ENCODE assay signal across 8 cellular contexts in the genomic region with DNA sequence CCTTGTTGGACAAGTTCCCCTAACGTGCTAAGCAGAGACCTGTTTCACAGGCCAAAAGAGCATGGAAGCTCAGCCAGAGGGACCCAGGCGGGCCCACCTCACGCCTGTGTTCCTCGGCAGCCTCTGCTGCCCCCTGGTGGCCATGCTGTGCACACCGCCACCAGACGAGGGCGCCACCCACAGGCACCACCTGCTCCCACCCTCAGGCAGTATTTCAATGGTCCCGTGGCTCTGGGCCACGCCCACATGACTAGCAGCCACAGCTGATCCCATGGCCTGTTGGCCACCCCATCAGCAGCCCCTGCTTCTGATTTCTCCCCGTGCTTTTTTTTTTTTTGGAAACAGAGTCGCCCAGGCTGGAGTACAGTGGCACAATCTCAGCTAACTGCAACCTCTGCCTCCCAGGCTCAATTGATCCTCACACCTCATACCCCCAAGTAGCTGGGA. TPM values are rescaled to one million over a fixed set of nuclear protein-coding genes. Genes with fewer than 3 reads are reported as not detected.
DNase-seq lines count a peak whose midpoint lies in the region; ATAC-seq lines count a peak whose summit lies in the region.

No MANE protein-coding gene starts in this region.

- H3K4me3 ChIP-seq in effector memory CD4-positive, alpha-beta T cell (ENCODE audit: insufficient read depth, low read depth, low read length, poor library complexity, severe bottlenecking), result no peak overlapping the region

- no peaks in the 10 kb centered on the region for H3K4me1 ChIP-seq in effector memory CD4-positive, alpha-beta T cell (ENCODE audit: control insufficient read depth, insufficient read depth, low read length, poor library complexity, severe bottlenecking)

- H3K27me3 ChIP-seq in effector memory CD4-positive, alpha-beta T cell (replicated peaks; ENCODE audit: control insufficient read depth, insufficient read depth, low read length, poor library complexity, severe bottlenecking), result no peaks in the 10 kb centered on the region

- no peak overlapping the region for H3K27ac ChIP-seq in effector memory CD4-positive, alpha-beta T cell (ENCODE audit: insufficient read depth, low read length, poor library complexity, severe bottlenecking)

- H3K36me3 ChIP-seq in effector memory CD4-positive, alpha-beta T cell (ENCODE audit: control insufficient read depth, insufficient read depth, low read length), result no peaks in the 10 kb centered on the region

- ATAC-seq in GM18868 (IDR thresholded peaks at IDR 0.05; ENCODE audit: unreplicated experiment), result peak; percentile 72

- DNase-seq in AG20443 (ENCODE audit: low spot score) (peak; percentile 98), HK-2 (ENCODE audit: unreplicated experiment) (peak; percentile 80), NOMO-1 (lab: John Stamatoyannopoulos, UW; ENCODE audit: unreplicated experiment in 2 of 2) (peak; percentile 87 to 92), mesenteric fat pad (ENCODE audit: low spot score) (peak; percentile 96)
- DNase-seq in activated CD8-positive, alpha-beta memory T cell treated with anti-CD3 and anti-CD28 coated beads for 4 hours (ENCODE audit: low read depth in 2 of 2), result peak; percentile 76 to 77
- peak; percentile 79 to 83 (median 82) for DNase-seq in effector memory CD4-positive, alpha-beta T cell
- peak; percentile 75 to 78 for DNase-seq in stimulated activated CD8-positive, alpha-beta memory T cell treated with anti-CD3 and anti-CD28 coated beads, Interleukin-4, amount 100 ng/mL, for 4 hours (ENCODE audit: low read depth in 2 of 2, low spot score in 1 of 2)

- no peaks in the 10 kb centered on the region for H3K9me3 ChIP-seq in effector memory CD4-positive, alpha-beta T cell (ENCODE audit: control insufficient read depth, low read length)

RNA-seq across cellular contexts. Expression of a gene that starts 18.9 kb away (rescaled TPM):
- total RNA-seq in mesenteric fat pad, result 44.4 TPM

RNA-seq across cellular contexts. Expression of a gene that starts 24.5 kb away (rescaled TPM):
- total RNA-seq in mesenteric fat pad, result 30.0 TPM

RNA-seq across cellular contexts. Expression of a gene that starts 41.5 kb away (rescaled TPM):
- total RNA-seq in mesenteric fat pad, result 22.5 TPM

RNA-seq across cellular contexts. Expression of a gene that starts 43.3 kb away (rescaled TPM):
- 23.0 TPM for total RNA-seq in mesenteric fat pad

RNA-seq across cellular contexts. Expression of a gene that starts 43.5 kb away (rescaled TPM):
- 11.5 TPM for total RNA-seq in mesenteric fat pad
